ENCODE assay signal across 20 cellular contexts in genomic region chr2:231185050-231185725, GRCh38. TPM values are rescaled to one million over a fixed set of nuclear protein-coding genes. Genes with fewer than 3 reads are reported as not detected.
DNase-seq lines count a peak whose midpoint lies in the region; ATAC-seq and TF ChIP-seq lines count a peak whose summit lies in the region.
"Had no signal": no experiment of that assay in that cellular context is flagged by ENCODE, and none has a peak within 500 bp of the region (broad histone marks: within the 10 kb centered on the region; RNA-seq: fewer than 3 reads in every experiment).

No MANE protein-coding gene starts in this region.

- peak overlapping the region; percentile 37; the same call in 1 of the 2 replicates for H3K4ac ChIP-seq in IMR-90 (ENCODE audit: low read depth, low read length)

- 0 out of 2 replicates have a peak overlapping the region, but pooled peaks have one; percentile 26 for H3K14ac ChIP-seq in IMR-90 (replicated peaks; ENCODE audit: low read depth, low read length)

- no peaks in the 10 kb centered on the region for H3K79me1 ChIP-seq in IMR-90 (ENCODE audit: low read depth in 1 of 2, low read length in 2 of 2)

- no peak overlapping the region for H3K4me3 Mint-ChIP-seq in chondrocyte (ENCODE audit: unreplicated experiment)
- no peak overlapping the region for H3K4me3 Mint-ChIP-seq in stimulated activated naive B cell treated with anti-CD40 and anti-IgM and Interleukin-4, amounts not matched to agents 10 μg/mL and 1 μg/mL and 100 μg/mL, for 72 hours
- H3K4me3 Mint-ChIP-seq: activated naive CD8-positive, alpha-beta T cell treated with anti-CD3 and anti-CD28 coated beads, Interleukin-2, amount 50 U/mL, for 24 hours had no signal

- CTCF ChIA-PET in IMR-90 (lab: Yijun Ruan, JAX), result no interaction called here

- POLR2A ChIA-PET in IMR-90 (lab: Charles Lee; ENCODE audit: unreplicated experiment), result no interaction called here

- H3K18ac ChIP-seq in IMR-90 (ENCODE audit: low read depth, low read length), result no peak overlapping the region; the same call in 1 of the 2 replicates

- H3K4me1 Mint-ChIP-seq in chondrocyte (ENCODE audit: low read depth), result peaks cover 61% of the 10 kb centered on the region
- H3K4me1 Mint-ChIP-seq in stimulated activated naive B cell treated with anti-CD40 and anti-IgM and Interleukin-4, amounts not matched to agents 10 μg/mL and 1 μg/mL and 100 μg/mL, for 72 hours, result peaks cover 39 to 62% of the 10 kb centered on the region in 2 donors

- dilution Hi-C loops in IMR-90 (cut with HindIII; ENCODE audit: low sequenced_read_pairs, unreplicated experiment), result no loop called here

- H2AK9ac ChIP-seq in IMR-90 (replicated peaks; ENCODE audit: low read depth, low read length, poor library complexity), result no peak overlapping the region

- H3K27ac ChIP-seq in IMR-90 (ENCODE audit: insufficient read depth, low read length) (no peak overlapping the region), right lobe of liver (peak overlapping the region in 1 of 3 donors; percentile 8)
- H3K27ac ChIP-seq: pancreas had no signal

- H2AFZ ChIP-seq in IMR-90 (replicated peaks; ENCODE audit: low read length, poor library complexity), result peak overlapping the region; percentile 54

- no peaks in the 10 kb centered on the region for H3K9me3 Mint-ChIP-seq in chondrocyte (ENCODE audit: low read depth)
- H3K9me3 Mint-ChIP-seq in stimulated activated naive B cell treated with anti-CD40 and anti-IgM and Interleukin-4, amounts not matched to agents 10 μg/mL and 1 μg/mL and 100 μg/mL, for 72 hours, result no peaks in the 10 kb centered on the region
- H3K9me3 Mint-ChIP-seq: activated naive CD8-positive, alpha-beta T cell treated with anti-CD3 and anti-CD28 coated beads, Interleukin-2, amount 50 U/mL, for 24 hours; activated T-helper 2 cell treated with anti-CD3 and anti-CD28 coated beads, Interferon-gamma antibody, Interleukin-2, Interleukin-4, amounts not matched to agents 10 μg/mL and 5 μg/mL and 100 μg/mL, durations not matched to agents 14 hours and 24 hours and 36 hours had no signal

- H3K27me3 ChIP-seq in IMR-90 (ENCODE audit: control insufficient read depth, insufficient read depth, low read length), result no peaks in the 10 kb centered on the region
- H3K27me3 ChIP-seq in right lobe of liver, result no peaks in the 10 kb centered on the region
- no peaks in the 10 kb centered on the region for H3K27me3 ChIP-seq in BE2C
- no peaks in the 10 kb centered on the region for H3K27me3 ChIP-seq in MG63
- H3K27me3 ChIP-seq: pancreas had no signal

- peak overlapping the region; percentile 28; the same call in 1 of the 2 replicates for H2AK5ac ChIP-seq in IMR-90 (ENCODE audit: low read depth, low read length)

- no peak overlapping the region for H3K9ac ChIP-seq in IMR-90 (ENCODE audit: low read depth, low read length)

- in situ Hi-C loops in IMR-90 (cut with MboI; ENCODE audit: low sequenced_read_pairs), result no loop called here

- no peak overlapping the region for H3K4me3 ChIP-seq in IMR-90 (ENCODE audit: insufficient read depth, low read depth, low read length)
- no peak overlapping the region for H3K4me3 ChIP-seq in right lobe of liver
- no peak overlapping the region for H3K4me3 ChIP-seq in BE2C (ENCODE audit: low read depth, low read length)
- no peak overlapping the region for H3K4me3 ChIP-seq in MG63
- H3K4me3 ChIP-seq: K562, lung, pancreas had no signal

- no peaks in the 10 kb centered on the region for H4K20me1 ChIP-seq in IMR-90 (ENCODE audit: insufficient read depth, low read length)

- ATAC-seq in IMR-90 (ENCODE audit: low read depth) (no peak), right lobe of liver (peak in 3 of 4 donors; percentile 11 to 16 (median 13)), GM18867 (IDR thresholded peaks at IDR 0.05; ENCODE audit: unreplicated experiment) (no peak)
- ATAC-seq in stimulated activated naive B cell treated with anti-CD40 and anti-IgM and Interleukin-4, amounts not matched to agents 10 μg/mL and 1 μg/mL and 100 μg/mL, for 72 hours (replicated peaks), result no peak
- ATAC-seq: activated naive CD8-positive, alpha-beta T cell treated with anti-CD3 and anti-CD28 coated beads, Interleukin-2, amount 50 U/mL, for 24 hours; K562; pancreas; SK-N-SH treated with all-trans-retinoic acid at 6 μM for 48 hours had no signal

- no peak overlapping the region; the same call in 1 of the 2 replicates for H4K5ac ChIP-seq in IMR-90 (ENCODE audit: low read depth, low read length)

- H4K91ac ChIP-seq in IMR-90 (ENCODE audit: insufficient read depth, low read depth, low read length), result no peak overlapping the region

- no TSS peak for BruUV-seq in IMR-90 (replicated peaks; lab: Mats Ljungman, UMichigan)

- H2BK5ac ChIP-seq in IMR-90 (ENCODE audit: low read depth, low read length, poor library complexity, severe bottlenecking), result no peak overlapping the region

- H3K36me3 Mint-ChIP-seq in chondrocyte (ENCODE audit: low read depth), result no peaks in the 10 kb centered on the region
- H3K36me3 Mint-ChIP-seq in stimulated activated naive B cell treated with anti-CD40 and anti-IgM and Interleukin-4, amounts not matched to agents 10 μg/mL and 1 μg/mL and 100 μg/mL, for 72 hours, result no peaks in the 10 kb centered on the region

- H2BK15ac ChIP-seq in IMR-90 (ENCODE audit: low read depth, low read length), result peak overlapping the region; percentile 40; the same call in 1 of the 3 replicates

- TF ChIP-seq POLR2A in IMR-90 (IDR thresholded peaks at IDR 0.05; ENCODE audit: low read depth, low read length) (no peak), right lobe of liver (IDR thresholded peaks at IDR 0.05) (no peak)

- H4K8ac ChIP-seq in IMR-90 (ENCODE audit: low read depth in 2 of 2, low read length in 2 of 2), result no peak overlapping the region; a peak in 1 of 4 replicates

- intact Hi-C loops in IMR-90 (cut with micrococcal nuclease), result no loop called here
- intact Hi-C loops in right lobe of liver (cut with DNase I), result no loop called here

- no peaks in the 10 kb centered on the region for H3K27me3 Mint-ChIP-seq in chondrocyte (ENCODE audit: low read depth)
- H3K27me3 Mint-ChIP-seq in stimulated activated naive B cell treated with anti-CD40 and anti-IgM and Interleukin-4, amounts not matched to agents 10 μg/mL and 1 μg/mL and 100 μg/mL, for 72 hours, result peaks cover 15 to 28% of the 10 kb centered on the region in 2 donors

- H3K4me2 ChIP-seq in IMR-90 (ENCODE audit: low read depth, low read length), result no peak overlapping the region

- H3K27ac Mint-ChIP-seq in chondrocyte (ENCODE audit: unreplicated experiment), result peak overlapping the region; percentile 57
- H3K27ac Mint-ChIP-seq in stimulated activated naive B cell treated with anti-CD40 and anti-IgM and Interleukin-4, amounts not matched to agents 10 μg/mL and 1 μg/mL and 100 μg/mL, for 72 hours, result peak overlapping the region; percentile 17
- H3K27ac Mint-ChIP-seq: activated naive CD8-positive, alpha-beta T cell treated with anti-CD3 and anti-CD28 coated beads, Interleukin-2, amount 50 U/mL, for 24 hours; activated T-helper 2 cell treated with anti-CD3 and anti-CD28 coated beads, Interferon-gamma antibody, Interleukin-2, Interleukin-4, amounts not matched to agents 10 μg/mL and 5 μg/mL and 100 μg/mL, durations not matched to agents 14 hours and 24 hours and 36 hours had no signal

- H3K9me3 ChIP-seq in IMR-90 (ENCODE audit: control insufficient read depth, insufficient read depth, low read length) (no peaks in the 10 kb centered on the region), right lobe of liver (no peaks in the 10 kb centered on the region), BE2C (no peaks in the 10 kb centered on the region), MG63 (no peaks in the 10 kb centered on the region)
- H3K9me3 ChIP-seq: pancreas had no signal

- peak overlapping the region; percentile 47 for H2BK120ac ChIP-seq in IMR-90 (ENCODE audit: low read depth, low read length)

- H3K4me1 ChIP-seq in IMR-90 (ENCODE audit: control insufficient read depth, insufficient read depth, low read length), result peaks cover 5% of the 10 kb centered on the region
- peaks cover 0 to 4% (median 0%) of the 10 kb centered on the region in 4 donors for H3K4me1 ChIP-seq in right lobe of liver
- peaks cover 23% of the 10 kb centered on the region for H3K4me1 ChIP-seq in BE2C
- H3K4me1 ChIP-seq: pancreas had no signal

- no CpG with 5 or more reads among the region's 11 CpGs for WGBS in IMR-90 (ENCODE audit: extremely low coverage in 2 of 2, insufficient read length in 1 of 2), 2 experiments
- 58% methylated on average over 7 of the region's 11 CpGs for WGBS in right lobe of liver (ENCODE audit: insufficient coverage, low coverage, low lambda C conversion rate, missing lambda C conversion rate)

- H3K56ac ChIP-seq in IMR-90 (ENCODE audit: extremely low read depth, insufficient read depth, low read length), result no peak overlapping the region

- no peak for TF ChIP-seq CTCF in IMR-90 (conservative IDR thresholded peaks at IDR 0.05; ENCODE audit: low read depth, low read length)
- TF ChIP-seq CTCF in chondrocyte (IDR thresholded peaks at IDR 0.05), result no peak
- no peak for TF ChIP-seq CTCF in right lobe of liver (IDR thresholded peaks at IDR 0.05)
- no peak for TF ChIP-seq CTCF in BE2C (IDR thresholded peaks at IDR 0.05; ENCODE audit: low read depth, low read length)

- H3K36me3 ChIP-seq in IMR-90 (ENCODE audit: control insufficient read depth, insufficient read depth, low read length), result no peaks in the 10 kb centered on the region
- H3K36me3 ChIP-seq in right lobe of liver, result no peaks in the 10 kb centered on the region
- H3K36me3 ChIP-seq in BE2C, result no peaks in the 10 kb centered on the region
- H3K36me3 ChIP-seq in MG63, result no peaks in the 10 kb centered on the region
- H3K36me3 ChIP-seq: pancreas had no signal

- no peaks in the 10 kb centered on the region for H3K9me1 ChIP-seq in IMR-90 (ENCODE audit: insufficient read depth, low read length)

- no peak for TF ChIP-seq RAD21 in IMR-90 (IDR thresholded peaks at IDR 0.05; ENCODE audit: low read length)

- DNase-seq in IMR-90 (no peak), chondrocyte (ENCODE audit: low spot score) (no peak), right lobe of liver (no peak), BE2C (no peak), MG63 (no peak), pons (ENCODE audit: low spot score) (no peak)
- DNase-seq in stimulated activated naive B cell treated with anti-CD40 and anti-IgM and Interleukin-4, amounts not matched to agents 10 μg/mL and 1 μg/mL and 100 μg/mL, for 72 hours, result no peak
- DNase-seq: activated naive CD8-positive, alpha-beta T cell treated with anti-CD3 and anti-CD28 coated beads, Interleukin-2, amount 50 U/mL, for 24 hours; NCI-H2029 treated with DMSO at 0.1 percent for 48 hours; NCI-H446 treated with DMSO at 0.1 percent for 48 hours; NK-92 treated with Interleukin-12 subunit alpha and Interleukin-12 subunit beta, amount 100 ng/mL, for 24 hours; small intestine; stimulated activated CD4-positive, alpha-beta T cell treated with anti-CD3 and anti-CD28 coated beads, Interleukin-2, amount 100 ng/mL, for 48 hours; T1000 had no signal

- H3K23ac ChIP-seq in IMR-90 (ENCODE audit: low read depth, low read length), result no peak overlapping the region

- H2BK20ac ChIP-seq in IMR-90 (ENCODE audit: low read depth, low read length), result peak overlapping the region; percentile 31

RNA-seq across cellular contexts. Expression of gene ARMC9, which starts 13.2 kb away (rescaled TPM):
- total RNA-seq in IMR-90 (2012; rRNA removed) (39.4 and 46.6 TPM in 2 replicates), chondrocyte (71.6 to 188 TPM (median 187 TPM) in 3 replicates), right lobe of liver (1 to 10 TPM; 1.5 to 7.7 (median 2.4) TPM)
- polyA plus RNA-seq in IMR-90 (2012; rRNA removed), result 33.6 and 36.0 TPM in 2 replicates
- polyA plus RNA-seq in IMR-90 (2012; cell fraction: cytosol; rRNA removed), result 29.9 and 42.2 TPM in 2 replicates
- polyA plus RNA-seq in IMR-90 (2012; cell fraction: nucleus; rRNA removed; ENCODE audit: low replicate concordance), result 46.6 and 56.9 TPM in 2 replicates
- 24.7 TPM for polyA plus RNA-seq in BE2C (2012; ENCODE audit: insufficient read depth, insufficient read length, low read depth)
- 15.2 and 51.5 TPM in 2 replicates for total RNA-seq in MG63 (2014; rRNA removed; shearing (Covaris generic); ENCODE audit: low replicate concordance)

Comparison
In these comparisons a context has a peak if more than half of its experiments do, and no peak if none do; other contexts are left out.
1. ATAC-seq: peak in right lobe of liver (3 of 4); none in IMR-90 (single experiment), stimulated activated naive B cell treated with anti-CD40 and anti-IgM and Interleukin-4, amounts not matched to agents 10 μg/mL and 1 μg/mL and 100 μg/mL, for 72 hours (0 of 2) and GM18867 (single experiment).